ENCODE assay signal across 8 cellular contexts in the genomic region with DNA sequence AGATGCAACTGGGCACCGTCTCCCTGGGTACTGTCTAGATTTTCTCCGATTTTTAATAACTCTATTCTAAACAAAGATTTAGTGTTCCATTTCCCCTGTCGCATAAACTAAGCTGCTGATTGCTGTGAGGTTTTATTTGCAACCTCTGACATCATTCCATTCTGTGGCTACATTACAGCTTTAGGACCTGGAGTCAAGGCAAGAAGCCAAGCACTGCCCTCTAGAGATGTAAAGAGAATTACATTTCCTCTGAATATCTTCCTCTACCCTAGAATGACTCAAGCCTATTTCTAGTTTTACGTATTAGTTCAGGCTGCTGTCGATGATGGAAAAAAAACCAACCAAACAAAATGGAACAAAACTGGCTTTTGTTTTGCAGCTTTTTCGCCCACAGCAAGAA.
A peak's percentile ranks its signal among the peaks of the same experiment; 100 is the strongest.
DNase-seq lines count a peak whose midpoint lies in the region; ATAC-seq and TF ChIP-seq lines count a peak whose summit lies in the region.

No MANE protein-coding gene starts in this region.

- H3K9me3 ChIP-seq in psoas muscle = no peaks in the 10 kb centered on the region

- DNase-seq in OCI-M1 (lab: John Stamatoyannopoulos, UW) (peak; percentile 85), midbrain (lab: John Stamatoyannopoulos, UW) (peak; percentile 3), amniotic stem cell (lab: John Stamatoyannopoulos, UW) (no peak), psoas muscle (no peak), left lobe of liver (ENCODE audit: low spot score) (no peak)

- ATAC-seq in GM18909 (IDR thresholded peaks at IDR 0.05; ENCODE audit: poor library complexity, unreplicated experiment) = peak; percentile 76
- ATAC-seq in HG03565 (IDR thresholded peaks at IDR 0.05; ENCODE audit: unreplicated experiment) = peak; percentile 93
- ATAC-seq in GM19328 (IDR thresholded peaks at IDR 0.05; ENCODE audit: unreplicated experiment) = no peak
- ATAC-seq in psoas muscle = no peak
- ATAC-seq in left lobe of liver = no peak

- H3K27me3 ChIP-seq in psoas muscle (ENCODE audit: insufficient read depth in 3 of 3, low read length in 2 of 3) = no peaks in the 10 kb centered on the region

- intact Hi-C loops in psoas muscle (cut with DNase I) = no loop called here

- WGBS in psoas muscle, 3 donors = 50 to 59% (median 58%) methylated on average over 6 of the region's 6 CpGs

- no peak for TF ChIP-seq CTCF in psoas muscle (IDR thresholded peaks at IDR 0.05)

- H3K4me3 ChIP-seq in psoas muscle = no peak overlapping the region

- no peak overlapping the region for H3K27ac ChIP-seq in psoas muscle

- no peaks in the 10 kb centered on the region for H3K4me1 ChIP-seq in psoas muscle

- no peaks in the 10 kb centered on the region for H3K36me3 ChIP-seq in psoas muscle (ENCODE audit: insufficient read depth in 1 of 2, low read depth in 1 of 2)

Comparison
In these comparisons a context has a peak if more than half of its experiments do, and no peak if none do; other contexts are left out.
1. ATAC-seq: peak in GM18909 (single experiment) and HG03565 (single experiment); none in GM19328 (single experiment), psoas muscle (0 of 4) and left lobe of liver (single experiment).
2. DNase-seq: peak in OCI-M1 (single experiment) and midbrain (single experiment); none in amniotic stem cell (single experiment), psoas muscle (0 of 2) and left lobe of liver (single experiment).